21 cellular contexts compared by ENCODE assay signal in genomic region chr14:39393289-39393688, GRCh38.
"Had no signal": no experiment of that assay in that cellular context is flagged by ENCODE, and none has a peak within 500 bp of the region (broad histone marks: within the 10 kb centered on the region; RNA-seq: fewer than 3 reads in every experiment).

No MANE protein-coding gene starts in this region.

- H3K9me3 Mint-ChIP-seq: activated naive CD4-positive, alpha-beta T cell treated with anti-CD3 and anti-CD28 coated beads, Interleukin-2, amount 50 U/mL, for 72 hours; activated T-cell treated with anti-CD3 and anti-CD28 coated beads, Interleukin-2, amount 50 U/mL, for 4 hours; nephron progenitor cell had no signal

- H3K27me3 Mint-ChIP-seq: activated CD4-positive, alpha-beta T cell treated with anti-CD3 and anti-CD28 coated beads, Interleukin-2, amount 10 ng/mL, durations not matched to agents 24 days and 14 days had no signal

- H3K4me3 ChIP-seq: adrenal gland, cardiac muscle cell, lung, tibial artery had no signal

- H3K27ac Mint-ChIP-seq: activated CD4-positive, alpha-beta T cell treated with anti-CD3 and anti-CD28 coated beads, Interleukin-2, amount 10 ng/mL, durations not matched to agents 24 days and 14 days; nephron progenitor cell had no signal

- H3K27me3 ChIP-seq: adrenal gland, cardiac muscle cell, tibial artery had no signal

- DNase-seq: activated CD4-positive, alpha-beta T cell treated with anti-CD3 and anti-CD28 coated beads, Interleukin-2, amount 10 ng/mL, durations not matched to agents 24 days and 14 days; activated CD8-positive, alpha-beta memory T cell treated with anti-CD3 and anti-CD28 coated beads, Interleukin-2, amount 50 U/mL, for 4 hours; activated effector memory CD4-positive, alpha-beta T cell treated with anti-CD3 and anti-CD28 coated beads, Interleukin-2, amount 50 U/mL, for 16 hours; activated T-cell treated with anti-CD3 and anti-CD28 coated beads, Interleukin-2, amount 50 U/mL, for 4 hours; adrenal gland; dermis blood vessel endothelial cell; effector memory CD4-positive, alpha-beta T cell; foreskin melanocyte; glutamatergic neuron; hippocampal formation; midbrain; nephron progenitor cell; nucleus accumbens; stimulated activated CD4-positive, alpha-beta T cell treated with anti-CD3 and anti-CD28 coated beads, Interleukin-2, amount 100 ng/mL, for 24 hours; stimulated activated naive CD8-positive, alpha-beta T cell treated with anti-CD3 and anti-CD28 coated beads, Interleukin-15, Interleukin-2, amounts not matched to agents 100 U/mL and 50 U/mL, for 24 hours; substantia nigra; tibial artery had no signal

- H3K4me1 ChIP-seq: tibial artery had no signal

- ATAC-seq: activated naive CD4-positive, alpha-beta T cell treated with anti-CD3 and anti-CD28 coated beads, Interleukin-2, amount 50 U/mL, for 72 hours; activated T-cell treated with anti-CD3 and anti-CD28 coated beads, Interleukin-2, amount 50 U/mL, for 4 hours; left lobe of liver; stimulated activated naive CD8-positive, alpha-beta T cell treated with anti-CD3 and anti-CD28 coated beads, Interleukin-15, Interleukin-2, amounts not matched to agents 100 U/mL and 50 U/mL, for 24 hours had no signal

- H3K27ac ChIP-seq: adrenal gland, cardiac muscle cell, tibial artery had no signal

- H3K9me3 ChIP-seq: adrenal gland, tibial artery had no signal

- H3K4me3 Mint-ChIP-seq: activated CD4-positive, alpha-beta T cell treated with anti-CD3 and anti-CD28 coated beads, Interleukin-2, amount 10 ng/mL, durations not matched to agents 24 days and 14 days; activated T-cell treated with anti-CD3 and anti-CD28 coated beads, Interleukin-2, amount 50 U/mL, for 4 hours; nephron progenitor cell had no signal
